ENCODE assay signal across 23 cellular contexts in the genomic region with DNA sequence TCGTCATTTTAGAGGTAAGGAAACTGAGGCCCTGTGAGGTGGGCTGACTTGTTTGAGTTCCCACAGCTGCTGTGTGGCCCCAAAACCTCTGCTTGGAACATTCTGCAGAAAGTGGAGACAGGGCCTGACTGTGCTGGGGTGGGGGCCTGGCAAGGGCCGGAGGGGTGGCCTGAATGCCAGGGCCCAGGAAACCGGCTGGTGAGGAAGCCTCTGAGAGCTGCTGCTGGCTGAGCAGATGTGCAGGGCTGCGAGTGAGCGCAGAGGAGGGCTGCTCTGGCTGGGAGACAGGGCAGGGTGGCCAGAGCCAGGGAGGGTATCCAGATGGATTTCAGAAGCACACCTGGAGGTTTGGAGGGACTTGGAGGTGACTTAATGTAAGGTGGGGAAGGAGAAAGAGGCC. TPM values are rescaled to one million over a fixed set of nuclear protein-coding genes. Genes with fewer than 3 reads are reported as not detected.
"Had no signal": no experiment of that assay in that cellular context is flagged by ENCODE, and none has a peak within 500 bp of the region (broad histone marks: within the 10 kb centered on the region; RNA-seq: fewer than 3 reads in every experiment).

No MANE protein-coding gene starts in this region.

- H3K4me3 ChIP-seq: breast epithelium, K562 had no signal

- H3K27me3 Mint-ChIP-seq: activated CD4-positive, alpha-beta memory T cell treated with anti-CD3 and anti-CD28 coated beads for 36 hours; activated naive CD4-positive, alpha-beta T cell treated with anti-CD3 and anti-CD28 coated beads, Interleukin-2, amount 50 U/mL, for 24 hours had no signal

- ATAC-seq: K562, Panc1, T-helper 17 cell, WTC11 had no signal

- H3K9me3 ChIP-seq: breast epithelium had no signal

- H3K27ac ChIP-seq: breast epithelium had no signal

- H3K27ac Mint-ChIP-seq: activated CD4-positive, alpha-beta memory T cell treated with anti-CD3 and anti-CD28 coated beads for 36 hours; activated naive CD4-positive, alpha-beta T cell treated with anti-CD3 and anti-CD28 coated beads, Interleukin-2, amount 50 U/mL, for 24 hours; WTC11 had no signal

- DNase-seq: activated CD4-positive, alpha-beta memory T cell treated with anti-CD3 and anti-CD28 coated beads for 36 hours; activated CD4-positive, alpha-beta T cell treated with anti-CD3 and anti-CD28 coated beads for 48 hours; activated CD4-positive, CD25-positive, alpha-beta regulatory T cell treated with anti-CD3 and anti-CD28 coated beads, Interleukin-2, amount 50 U/mL, for 72 hours; activated CD8-positive, alpha-beta memory T cell treated with anti-CD3 and anti-CD28 coated beads, Interleukin-2, amount 50 U/mL, for 4 hours; anterior cingulate cortex; central memory CD4-positive, alpha-beta T cell; Kasumi-1; NCI-H1048; NCI-H1930; NCI-H510A treated with DMSO at 0.1 percent for 48 hours; NCI-H69; NK-92 treated with Interleukin-12 subunit alpha and Interleukin-12 subunit beta, amount 100 ng/mL, for 24 hours; OCI-M1; Right ventricle myocardium superior; RPMI8226; T-helper 17 cell; T-helper 9 cell had no signal

- H3K36me3 Mint-ChIP-seq: activated CD4-positive, alpha-beta memory T cell treated with anti-CD3 and anti-CD28 coated beads for 36 hours; activated naive CD4-positive, alpha-beta T cell treated with anti-CD3 and anti-CD28 coated beads, Interleukin-2, amount 50 U/mL, for 24 hours; WTC11 had no signal

- H3K36me3 ChIP-seq: breast epithelium had no signal

- H3K9me3 Mint-ChIP-seq: activated CD4-positive, alpha-beta memory T cell treated with anti-CD3 and anti-CD28 coated beads for 36 hours; activated naive CD4-positive, alpha-beta T cell treated with anti-CD3 and anti-CD28 coated beads, Interleukin-2, amount 50 U/mL, for 24 hours; WTC11 had no signal

- H3K4me3 Mint-ChIP-seq: activated CD4-positive, alpha-beta memory T cell treated with anti-CD3 and anti-CD28 coated beads for 36 hours; activated naive CD4-positive, alpha-beta T cell treated with anti-CD3 and anti-CD28 coated beads, Interleukin-2, amount 50 U/mL, for 24 hours; WTC11 had no signal

RNA-seq across cellular contexts. Expression of a gene that starts 29.9 kb away (rescaled TPM):
- total RNA-seq: activated CD4-positive, alpha-beta memory T cell treated with anti-CD3 and anti-CD28 coated beads for 36 hours; K562; SK-MEL-5; T-helper 17 cell had no signal
- polyA plus RNA-seq: K562 had no signal
